ENCODE assay signal across 19 cellular contexts in the genomic region with DNA sequence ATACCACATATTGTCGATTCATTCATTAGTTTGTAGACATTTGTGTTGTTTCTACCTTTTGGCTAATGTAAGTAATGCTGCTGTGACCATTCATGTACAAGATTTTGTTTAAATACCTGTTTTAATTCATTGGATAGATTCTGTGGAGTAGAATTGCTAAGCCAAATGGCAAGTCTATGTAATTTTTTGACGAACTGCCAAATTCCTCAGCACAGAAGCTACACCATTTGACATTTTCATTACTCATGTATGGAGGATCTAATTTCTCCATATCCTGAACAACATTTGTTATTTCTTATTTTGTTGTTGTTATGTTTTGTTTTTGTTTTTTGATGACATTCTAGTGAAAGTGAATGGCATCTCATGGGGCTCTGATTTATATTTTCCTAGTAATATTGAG.
"Had no signal": no experiment of that assay in that cellular context is flagged by ENCODE, and none has a peak within 500 bp of the region (broad histone marks: within the 10 kb centered on the region; RNA-seq: fewer than 3 reads in every experiment).

No MANE protein-coding gene starts in this region.

- H3K27me3 Mint-ChIP-seq: stimulated activated naive CD8-positive, alpha-beta T cell treated with anti-CD3 and anti-CD28 coated beads, Interleukin-15, amount 100 ng/mL, for 72 hours had no signal

- H3K27me3 ChIP-seq: gastroesophageal sphincter, neutrophil, testis, tibial nerve, upper lobe of right lung, vagina had no signal

- H3K4me1 ChIP-seq: gastroesophageal sphincter, psoas muscle, testis, tibial nerve, upper lobe of right lung, vagina had no signal

- H3K27ac ChIP-seq: gastroesophageal sphincter, neutrophil, psoas muscle, skin epidermis, testis, tibial nerve, upper lobe of right lung, vagina had no signal

- H3K4me3 ChIP-seq: gastroesophageal sphincter, mucosa of descending colon, psoas muscle, skin epidermis, testis, tibial nerve, upper lobe of right lung, vagina had no signal

- H3K27ac Mint-ChIP-seq: endodermal cell; naive thymus-derived CD8-positive, alpha-beta T cell; stimulated activated naive B cell treated with anti-CD40 and anti-IgM and Interleukin-4, amounts not matched to agents 10 μg/mL and 1 μg/mL and 100 μg/mL, for 72 hours; stimulated activated naive CD8-positive, alpha-beta T cell treated with anti-CD3 and anti-CD28 coated beads, Interleukin-15, amount 100 ng/mL, for 72 hours had no signal

- H3K36me3 Mint-ChIP-seq: naive thymus-derived CD8-positive, alpha-beta T cell; stimulated activated naive B cell treated with anti-CD40 and anti-IgM and Interleukin-4, amounts not matched to agents 10 μg/mL and 1 μg/mL and 100 μg/mL, for 72 hours had no signal

- H3K36me3 ChIP-seq: gastroesophageal sphincter, neutrophil, tibial nerve, upper lobe of right lung, vagina had no signal

- H3K4me1 Mint-ChIP-seq: endodermal cell; naive thymus-derived CD8-positive, alpha-beta T cell; stimulated activated naive B cell treated with anti-CD40 and anti-IgM and Interleukin-4, amounts not matched to agents 10 μg/mL and 1 μg/mL and 100 μg/mL, for 72 hours; stimulated activated naive CD8-positive, alpha-beta T cell treated with anti-CD3 and anti-CD28 coated beads, Interleukin-15, amount 100 ng/mL, for 72 hours had no signal

- DNase-seq: effector CD4-positive, alpha-beta T cell; endodermal cell; glutamatergic neuron; islet precursor cell; mucosa of descending colon; naive thymus-derived CD8-positive, alpha-beta T cell; psoas muscle; retina; stimulated activated CD4-positive, alpha-beta T cell treated with anti-CD3 and anti-CD28 coated beads, Interleukin-2, amount 100 ng/mL, for 24 hours; stimulated activated CD4-positive, alpha-beta T cell treated with anti-CD3 and anti-CD28 coated beads, Interleukin-4, amount 100 ng/mL, for 4 hours; stimulated activated naive B cell treated with anti-CD40 and anti-IgM and Interleukin-4, amounts not matched to agents 10 μg/mL and 1 μg/mL and 100 μg/mL, for 72 hours; stimulated activated naive CD8-positive, alpha-beta T cell treated with anti-CD3 and anti-CD28 coated beads, Interleukin-15, amount 100 ng/mL, for 72 hours; testis; upper lobe of right lung had no signal

- H3K9me3 ChIP-seq: gastroesophageal sphincter, mucosa of descending colon, neutrophil, psoas muscle, testis, tibial nerve, upper lobe of right lung, vagina had no signal

- H3K4me3 Mint-ChIP-seq: endodermal cell; naive thymus-derived CD8-positive, alpha-beta T cell; stimulated activated naive B cell treated with anti-CD40 and anti-IgM and Interleukin-4, amounts not matched to agents 10 μg/mL and 1 μg/mL and 100 μg/mL, for 72 hours; stimulated activated naive CD8-positive, alpha-beta T cell treated with anti-CD3 and anti-CD28 coated beads, Interleukin-15, amount 100 ng/mL, for 72 hours had no signal
